In the genomic region with DNA sequence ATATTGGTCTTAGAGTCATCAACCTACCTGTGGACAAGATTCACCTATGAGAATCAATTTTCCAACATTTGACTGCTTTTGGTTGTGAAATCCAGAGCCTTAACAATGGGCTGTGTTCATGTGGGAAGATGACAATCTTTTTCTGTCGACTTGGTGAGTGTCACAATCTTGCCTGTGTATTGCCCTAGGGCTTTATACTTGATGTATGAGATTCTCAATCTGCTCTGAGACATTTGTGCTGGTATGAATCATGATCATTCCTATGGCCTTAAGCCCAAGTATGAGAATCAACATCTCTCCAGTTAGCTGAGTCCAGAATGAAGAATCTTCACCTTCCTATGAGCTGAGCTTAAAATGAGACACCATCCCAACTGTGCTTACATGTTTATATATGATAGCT, we compare ENCODE assay signal across 19 cellular contexts.
DNase-seq lines count a peak whose midpoint lies in the region; ATAC-seq and TF ChIP-seq lines count a peak whose summit lies in the region.
"Had no signal": no experiment of that assay in that cellular context is flagged by ENCODE, and none has a peak within 500 bp of the region (broad histone marks: within the 10 kb centered on the region; RNA-seq: fewer than 3 reads in every experiment).

No MANE protein-coding gene starts in this region.

- in situ Hi-C loops in GM23248 (cut with MboI): no loop called here

- no peak overlapping the region for H2AK5ac ChIP-seq in trophoblast cell (ENCODE audit: low read length)

- H3K27ac ChIP-seq in GM23248 (no peak overlapping the region), PC-3 (ENCODE audit: low read length) (no peak overlapping the region), epithelial cell of prostate (peak overlapping the region; percentile 32), trophoblast cell (ENCODE audit: low read depth, low read length) (no peak overlapping the region), caudate nucleus (ENCODE audit: low read depth, low read length) (no peak overlapping the region)
- H3K27ac ChIP-seq: C4-2B had no signal

- H3K9ac ChIP-seq in GM23248 (no peak overlapping the region), PC-3 (ENCODE audit: low read length) (no peak overlapping the region), trophoblast cell (ENCODE audit: low read length) (no peak overlapping the region)

- H3K4me2 ChIP-seq in GM23248 (ENCODE audit: unreplicated experiment) (no peak overlapping the region), PC-3 (ENCODE audit: low read length) (no peak overlapping the region), trophoblast cell (ENCODE audit: low read length) (no peak overlapping the region)
- H3K4me2 ChIP-seq: GM23338 had no signal

- H3K36me3 ChIP-seq in GM23248 (ENCODE audit: low read depth) (no peaks in the 10 kb centered on the region), PC-3 (ENCODE audit: low read depth, low read length) (no peaks in the 10 kb centered on the region), trophoblast cell (ENCODE audit: control insufficient read depth in 1 of 2, insufficient read depth in 2 of 2, low read length in 2 of 2) (no peaks in the 10 kb centered on the region)

- no peaks in the 10 kb centered on the region for H3K79me1 ChIP-seq in trophoblast cell (ENCODE audit: low read length)

- 0 to 5% methylated on average over 1 of the region's 1 CpG for WGBS in GM23248 (ENCODE audit: low coverage in 1 of 2, low lambda C conversion rate in 2 of 2, missing lambda C conversion rate in 2 of 2), 2 experiments
- no CpG with 5 or more reads among the region's 1 CpG for WGBS in trophoblast cell (ENCODE audit: extremely low coverage, insufficient coverage, insufficient read length)

- H3F3A ChIP-seq in GM23248 (ENCODE audit: insufficient read depth) (no peaks in the 10 kb centered on the region), PC-3 (ENCODE audit: low read length, unreplicated experiment) (no peaks in the 10 kb centered on the region)

- no peak overlapping the region for H3K18ac ChIP-seq in trophoblast cell (ENCODE audit: low read length)

- H3K4me3 ChIP-seq in GM23248: no peak overlapping the region
- H3K4me3 ChIP-seq in PC-3 (ENCODE audit: low read length): no peak overlapping the region
- no peak overlapping the region for H3K4me3 ChIP-seq in trophoblast cell (ENCODE audit: low read depth, low read length)
- H3K4me3 ChIP-seq: GM12878, GM23338 had no signal

- H4K12ac ChIP-seq in trophoblast cell (ENCODE audit: low read depth, low read length): no peak overlapping the region

- DNase-seq in GM23248: peak; percentile 1
- peak; percentile 10 for DNase-seq in PC-3
- peak; percentile 52 for DNase-seq in epithelial cell of prostate (ENCODE audit: low read depth, low spot score)
- peak; percentile 85 to 98 for DNase-seq in trophoblast cell
- DNase-seq in caudate nucleus (lab: John Stamatoyannopoulos, UW): no peak
- no peak for DNase-seq in NOMO-1 (lab: John Stamatoyannopoulos, UW; ENCODE audit: unreplicated experiment in 2 of 2)
- no peak for DNase-seq in inferior parietal cortex (ENCODE audit: extremely low spot score)
- DNase-seq: Caco-2; CD4-positive, CD25-positive, alpha-beta regulatory T cell; CD8-positive, alpha-beta T cell; DMS153; DND-41; EL; GDM1; H9 had no signal

- no peaks in the 10 kb centered on the region for H3K9me3 ChIP-seq in GM23248 (ENCODE audit: low read depth)
- H3K9me3 ChIP-seq in PC-3 (ENCODE audit: low read length): no peaks in the 10 kb centered on the region
- H3K9me3 ChIP-seq in trophoblast cell (ENCODE audit: insufficient read depth, low read depth, low read length): peaks cover 12% of the 10 kb centered on the region
- H3K9me3 ChIP-seq: Caco-2 had no signal

- intact Hi-C loops in PC-3 (cut with micrococcal nuclease): no loop called here

- H2BK12ac ChIP-seq in trophoblast cell (ENCODE audit: low read length): no peak overlapping the region

- no peak overlapping the region for H2AFZ ChIP-seq in GM23248
- no peak overlapping the region for H2AFZ ChIP-seq in PC-3 (ENCODE audit: low read length)
- H2AFZ ChIP-seq in trophoblast cell (ENCODE audit: insufficient read depth, low read length, poor library complexity): no peak overlapping the region
- H2AFZ ChIP-seq: GM23338 had no signal

- H3K14ac ChIP-seq in trophoblast cell (ENCODE audit: low read length): no peak overlapping the region

- no TSS peak for BruUV-seq in PC-3 (replicated peaks; lab: Mats Ljungman, UMichigan)

- CTCF ChIA-PET in PC-3 (lab: Charles Lee): interaction anchor here (0.6 kb wide), 1 partner anchor 302 kb away, joined by 3 read pairs; no protein-coding TSS in a partner anchor

- ATAC-seq in PC-3: no peak
- ATAC-seq: CD8-positive, alpha-beta T cell; GM12878; GM23338; HCT116 had no signal

- H3K79me2 ChIP-seq in GM23248 (ENCODE audit: insufficient read depth) (no peaks in the 10 kb centered on the region), PC-3 (ENCODE audit: low read length) (no peaks in the 10 kb centered on the region), trophoblast cell (ENCODE audit: control insufficient read depth, insufficient read depth, low read length, poor library complexity) (no peaks in the 10 kb centered on the region)

- H2BK120ac ChIP-seq in trophoblast cell (ENCODE audit: insufficient read depth, low read length, poor library complexity): no peak overlapping the region

- no peaks in the 10 kb centered on the region for H3K27me3 ChIP-seq in GM23248 (replicated peaks; ENCODE audit: insufficient read depth)
- no peaks in the 10 kb centered on the region for H3K27me3 ChIP-seq in PC-3 (ENCODE audit: low read length)
- H3K27me3 ChIP-seq in trophoblast cell (ENCODE audit: insufficient read depth, low read length): no peaks in the 10 kb centered on the region

- H2BK5ac ChIP-seq in trophoblast cell (ENCODE audit: low read depth, low read length, poor library complexity): no peak overlapping the region

- H4K91ac ChIP-seq in trophoblast cell (ENCODE audit: low read depth, low read length): no peak overlapping the region

- H3K23ac ChIP-seq in trophoblast cell (ENCODE audit: low read length): no peak overlapping the region

- POLR2A ChIA-PET in PC-3 (lab: Charles Lee; ENCODE audit: unreplicated experiment): no interaction called here

- no peaks in the 10 kb centered on the region for H3K4me1 ChIP-seq in GM23248 (ENCODE audit: insufficient read depth)
- H3K4me1 ChIP-seq in PC-3 (ENCODE audit: insufficient read depth, low read length): no peaks in the 10 kb centered on the region
- H3K4me1 ChIP-seq in trophoblast cell (ENCODE audit: control insufficient read depth in 1 of 2, insufficient read depth in 2 of 2, low read length in 2 of 2): no peaks in the 10 kb centered on the region
- H3K4me1 ChIP-seq: Caco-2 had no signal

- no peaks in the 10 kb centered on the region for H3K9me2 ChIP-seq in GM23248 (ENCODE audit: insufficient read depth)
- no peaks in the 10 kb centered on the region for H3K9me2 ChIP-seq in PC-3 (replicated peaks; ENCODE audit: low read length)

- no peaks in the 10 kb centered on the region for H4K20me1 ChIP-seq in GM23248 (ENCODE audit: insufficient read depth)
- no peaks in the 10 kb centered on the region for H4K20me1 ChIP-seq in PC-3 (ENCODE audit: low read length)

- no peak overlapping the region for H4K8ac ChIP-seq in trophoblast cell (ENCODE audit: low read depth, low read length)

- no peak for TF ChIP-seq CTCF in PC-3 (conservative IDR thresholded peaks at IDR 0.05; ENCODE audit: low read depth, low read length)

- no peak overlapping the region for H3K4ac ChIP-seq in trophoblast cell (ENCODE audit: low read depth, low read length)

Comparison
In these comparisons a context has a peak if more than half of its experiments do, and no peak if none do; other contexts are left out.
1. DNase-seq: peak in GM23248 (single experiment), PC-3 (single experiment), epithelial cell of prostate (single experiment) and trophoblast cell (2 of 2); none in caudate nucleus (0 of 61), NOMO-1 (0 of 2) and inferior parietal cortex (single experiment).